Comparison of ENCODE assay signal across 9 cellular contexts in the genomic region with DNA sequence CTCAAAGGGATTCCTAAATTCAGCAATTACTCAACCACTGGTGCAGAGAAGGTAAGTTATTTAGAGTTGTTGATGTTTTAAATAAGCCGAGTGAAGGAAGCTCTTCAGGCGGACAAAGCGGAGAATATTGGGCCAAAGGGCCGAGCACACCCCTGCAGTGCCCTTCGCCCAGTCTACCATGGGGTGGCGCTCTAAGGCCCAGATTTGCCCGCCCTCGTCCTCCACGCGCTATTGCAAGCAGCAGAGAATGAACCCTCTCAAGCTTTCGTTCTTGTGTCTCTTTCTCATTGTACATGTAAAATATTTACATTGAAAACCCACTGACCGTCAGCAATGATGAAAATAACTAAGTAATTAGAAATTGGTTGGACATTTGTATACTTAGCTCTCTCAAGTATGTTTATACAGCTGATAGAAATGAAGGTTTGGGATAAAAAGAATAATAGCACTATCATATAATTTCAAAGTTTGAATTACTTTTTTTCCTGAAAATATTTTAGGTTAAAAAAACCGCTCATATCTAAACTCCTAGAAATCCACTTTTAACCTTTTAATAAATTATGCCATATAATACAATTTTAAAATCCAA.
A peak's percentile ranks its signal among the peaks of the same experiment; 100 is the strongest.
DNase-seq lines count a peak whose midpoint lies in the region; ATAC-seq and TF ChIP-seq lines count a peak whose summit lies in the region.
"Had no signal": no experiment of that assay in that cellular context is flagged by ENCODE, and none has a peak within 500 bp of the region (broad histone marks: within the 10 kb centered on the region; RNA-seq: fewer than 3 reads in every experiment).

No MANE protein-coding gene starts in this region.

- no peak overlapping the region for H3K4me3 ChIP-seq in Caco-2 (ENCODE audit: low read depth, low read length)
- H3K4me3 ChIP-seq in thoracic aorta = peak overlapping the region; percentile 52

- no peak overlapping the region for H3K27ac ChIP-seq in thoracic aorta

- H3K27me3 Mint-ChIP-seq in Caco-2 (ENCODE audit: insufficient read depth, unreplicated experiment) = no peaks in the 10 kb centered on the region
- peaks cover 15% of the 10 kb centered on the region for H3K27me3 Mint-ChIP-seq in activated naive CD8-positive, alpha-beta T cell treated with anti-CD3 and anti-CD28 coated beads, Interleukin-2, amount 10 ng/mL, durations not matched to agents 7 days and 5 days

- DNase-seq in Caco-2 (peak in 1 of 2 experiments; percentile 42), KBM-7 (peak; percentile 62), hepatic stellate cell (ENCODE audit: low spot score) (peak; percentile 25), thoracic aorta (ENCODE audit: low spot score) (no peak)
- DNase-seq in activated naive CD8-positive, alpha-beta T cell treated with anti-CD3 and anti-CD28 coated beads, Interleukin-2, amount 10 ng/mL, durations not matched to agents 7 days and 5 days = peak; percentile 36
- DNase-seq in stimulated activated effector memory CD8-positive, alpha-beta T cell treated with anti-CD3 and anti-CD28 coated beads, Interleukin-12 subunit alpha, Interleukin-12 subunit beta, amount 100 ng/mL, for 72 hours (ENCODE audit: low spot score in 2 of 2) = no peak

- no peaks in the 10 kb centered on the region for H3K36me3 ChIP-seq in Caco-2 (ENCODE audit: control insufficient read depth, insufficient read depth, low read length)
- H3K36me3 ChIP-seq in thoracic aorta = no peaks in the 10 kb centered on the region

- ATAC-seq in GM19372 (IDR thresholded peaks at IDR 0.05; ENCODE audit: low read depth, unreplicated experiment) (peak; percentile 70), thoracic aorta (ENCODE audit: insufficient number of reproducible peaks, low FRiP score, low read depth) (peak; percentile 40), HG03025 (IDR thresholded peaks at IDR 0.05; ENCODE audit: low FRiP score, unreplicated experiment) (no peak)
- no peak for ATAC-seq in activated naive CD8-positive, alpha-beta T cell treated with anti-CD3 and anti-CD28 coated beads, Interleukin-2, amount 10 ng/mL, durations not matched to agents 7 days and 5 days (ENCODE audit: low read depth)
- ATAC-seq in stimulated activated effector memory CD8-positive, alpha-beta T cell treated with anti-CD3 and anti-CD28 coated beads, Interleukin-12 subunit alpha, Interleukin-12 subunit beta, amount 100 ng/mL, for 72 hours = no peak
- ATAC-seq: naive thymus-derived CD4-positive, alpha-beta T cell had no signal

- POLR2A ChIA-PET in Caco-2 (lab: Charles Lee) = no interaction called here
- POLR2A ChIA-PET in activated naive CD8-positive, alpha-beta T cell treated with anti-CD3 and anti-CD28 coated beads, Interleukin-2, amount 10 ng/mL, durations not matched to agents 7 days and 5 days (lab: Charles Lee) = no interaction called here

- CTCF ChIA-PET in Caco-2 (lab: Charles Lee) = interaction anchor here (0.5 kb wide), 2 partner anchors 44 to 71 kb away, joined by 3 read pairs; no protein-coding TSS in a partner anchor

- H3K9me3 ChIP-seq in Caco-2 (no peaks in the 10 kb centered on the region), thoracic aorta (no peaks in the 10 kb centered on the region)

- H3K4me1 Mint-ChIP-seq in Caco-2 (ENCODE audit: low read depth, unreplicated experiment) = peaks cover 12% of the 10 kb centered on the region
- no peaks in the 10 kb centered on the region for H3K4me1 Mint-ChIP-seq in activated naive CD8-positive, alpha-beta T cell treated with anti-CD3 and anti-CD28 coated beads, Interleukin-2, amount 10 ng/mL, durations not matched to agents 7 days and 5 days
- no peaks in the 10 kb centered on the region for H3K4me1 Mint-ChIP-seq in stimulated activated effector memory CD8-positive, alpha-beta T cell treated with anti-CD3 and anti-CD28 coated beads, Interleukin-12 subunit alpha, Interleukin-12 subunit beta, amount 100 ng/mL, for 72 hours
- H3K4me1 Mint-ChIP-seq: naive thymus-derived CD4-positive, alpha-beta T cell had no signal

- no peaks in the 10 kb centered on the region for H3K36me3 Mint-ChIP-seq in Caco-2 (ENCODE audit: insufficient read depth, unreplicated experiment)
- H3K36me3 Mint-ChIP-seq in activated naive CD8-positive, alpha-beta T cell treated with anti-CD3 and anti-CD28 coated beads, Interleukin-2, amount 10 ng/mL, durations not matched to agents 7 days and 5 days = no peaks in the 10 kb centered on the region
- H3K36me3 Mint-ChIP-seq in stimulated activated effector memory CD8-positive, alpha-beta T cell treated with anti-CD3 and anti-CD28 coated beads, Interleukin-12 subunit alpha, Interleukin-12 subunit beta, amount 100 ng/mL, for 72 hours = no peaks in the 10 kb centered on the region
- H3K36me3 Mint-ChIP-seq: naive thymus-derived CD4-positive, alpha-beta T cell had no signal

- TF ChIP-seq CTCF in Caco-2 (IDR thresholded peaks at IDR 0.05; ENCODE audit: insufficient read depth in 1 of 2, low read depth in 1 of 2, low read length in 1 of 2, severe bottlenecking in 1 of 2, unreplicated experiment in 1 of 2) (peak; percentile 39 to 53), thoracic aorta (IDR thresholded peaks at IDR 0.05) (peak; percentile 89)

- H3K4me3 Mint-ChIP-seq in Caco-2 (ENCODE audit: unreplicated experiment) = no peak overlapping the region
- H3K4me3 Mint-ChIP-seq in activated naive CD8-positive, alpha-beta T cell treated with anti-CD3 and anti-CD28 coated beads, Interleukin-2, amount 10 ng/mL, durations not matched to agents 7 days and 5 days = no peak overlapping the region
- H3K4me3 Mint-ChIP-seq in stimulated activated effector memory CD8-positive, alpha-beta T cell treated with anti-CD3 and anti-CD28 coated beads, Interleukin-12 subunit alpha, Interleukin-12 subunit beta, amount 100 ng/mL, for 72 hours = no peak overlapping the region
- H3K4me3 Mint-ChIP-seq: naive thymus-derived CD4-positive, alpha-beta T cell had no signal

- H3K4me1 ChIP-seq in Caco-2 (peaks cover 9% of the 10 kb centered on the region; the same call in 1 of the 2 replicates), thoracic aorta (ENCODE audit: control insufficient read depth in 1 of 2, low read depth in 2 of 2) (peaks cover 5 to 20% of the 10 kb centered on the region in 2 donors)

- H3K27ac Mint-ChIP-seq in Caco-2 (ENCODE audit: unreplicated experiment) = no peak overlapping the region
- H3K27ac Mint-ChIP-seq in activated naive CD8-positive, alpha-beta T cell treated with anti-CD3 and anti-CD28 coated beads, Interleukin-2, amount 10 ng/mL, durations not matched to agents 7 days and 5 days = no peak overlapping the region
- no peak overlapping the region for H3K27ac Mint-ChIP-seq in stimulated activated effector memory CD8-positive, alpha-beta T cell treated with anti-CD3 and anti-CD28 coated beads, Interleukin-12 subunit alpha, Interleukin-12 subunit beta, amount 100 ng/mL, for 72 hours
- H3K27ac Mint-ChIP-seq: naive thymus-derived CD4-positive, alpha-beta T cell had no signal

- intact Hi-C loops in Caco-2 (cut with micrococcal nuclease; ENCODE audit: unreplicated experiment) = loop anchor here (10.0 kb wide), 1 partner anchor 702 kb away; no protein-coding TSS in a partner anchor

- in situ Hi-C loops in KBM-7 (cut with MboI; ENCODE audit: low pct_unique_long_range_greater_than_20kb, low sequenced_read_pairs) = no loop called here

- H3K27me3 ChIP-seq in Caco-2 (replicated peaks; ENCODE audit: control insufficient read depth, insufficient read depth, low read length) = no peaks in the 10 kb centered on the region
- no peaks in the 10 kb centered on the region for H3K27me3 ChIP-seq in thoracic aorta (replicated peaks; ENCODE audit: insufficient read depth)

- no TSS peak for BruUV-seq in Caco-2 (replicated peaks; lab: Mats Ljungman, UMichigan)

- H3K9me3 Mint-ChIP-seq in Caco-2 (ENCODE audit: unreplicated experiment) = no peaks in the 10 kb centered on the region
- no peaks in the 10 kb centered on the region for H3K9me3 Mint-ChIP-seq in activated naive CD8-positive, alpha-beta T cell treated with anti-CD3 and anti-CD28 coated beads, Interleukin-2, amount 10 ng/mL, durations not matched to agents 7 days and 5 days
- H3K9me3 Mint-ChIP-seq in stimulated activated effector memory CD8-positive, alpha-beta T cell treated with anti-CD3 and anti-CD28 coated beads, Interleukin-12 subunit alpha, Interleukin-12 subunit beta, amount 100 ng/mL, for 72 hours = peaks cover 4% of the 10 kb centered on the region

Comparison
In these comparisons a context has a peak if more than half of its experiments do, and no peak if none do; other contexts are left out.
1. DNase-seq: peak in KBM-7 (single experiment), activated naive CD8-positive, alpha-beta T cell treated with anti-CD3 and anti-CD28 coated beads, Interleukin-2, amount 10 ng/mL, durations not matched to agents 7 days and 5 days (single experiment) and hepatic stellate cell (single experiment); none in thoracic aorta (single experiment) and stimulated activated effector memory CD8-positive, alpha-beta T cell treated with anti-CD3 and anti-CD28 coated beads, Interleukin-12 subunit alpha, Interleukin-12 subunit beta, amount 100 ng/mL, for 72 hours (0 of 2).
2. ATAC-seq: peak in GM19372 (single experiment) and thoracic aorta (single experiment); none in activated naive CD8-positive, alpha-beta T cell treated with anti-CD3 and anti-CD28 coated beads, Interleukin-2, amount 10 ng/mL, durations not matched to agents 7 days and 5 days (single experiment), HG03025 (single experiment) and stimulated activated effector memory CD8-positive, alpha-beta T cell treated with anti-CD3 and anti-CD28 coated beads, Interleukin-12 subunit alpha, Interleukin-12 subunit beta, amount 100 ng/mL, for 72 hours (single experiment).